Comparison of ENCODE assay signal across 20 cellular contexts in genomic region chr1:90945287-90945686, GRCh38.
A peak's percentile ranks its signal among the peaks of the same experiment; 100 is the strongest.
DNase-seq lines count a peak whose midpoint lies in the region; ATAC-seq, FAIRE-seq and TF ChIP-seq lines count a peak whose summit lies in the region.
"Had no signal": no experiment of that assay in that cellular context is flagged by ENCODE, and none has a peak within 500 bp of the region (broad histone marks: within the 10 kb centered on the region; RNA-seq: fewer than 3 reads in every experiment).

No MANE protein-coding gene starts in this region.

- no peak overlapping the region for H3K4me2 ChIP-seq in neural cell (ENCODE audit: low read length)
- H3K4me2 ChIP-seq: BLaER1 had no signal

- TF ChIP-seq CTCF in neural cell (IDR thresholded peaks at IDR 0.05; ENCODE audit: poor library complexity, severe bottlenecking) (no peak), spleen (IDR thresholded peaks at IDR 0.05 in 8 of 11, conservative IDR thresholded peaks at IDR 0.05 in 3 of 11) (no peak)

- no peak overlapping the region for H3K9ac ChIP-seq in neural cell (ENCODE audit: low read length)
- H3K9ac ChIP-seq: BLaER1 had no signal

- peaks cover 0 to 40% (median 9%) of the 10 kb centered on the region in 6 donors for H3K4me1 ChIP-seq in spleen
- H3K4me1 ChIP-seq: BE2C, BLaER1 had no signal

- peaks cover 0 to 8% (median 0%) of the 10 kb centered on the region in 9 donors for H3K9me3 Mint-ChIP-seq in naive thymus-derived CD8-positive, alpha-beta T cell
- H3K9me3 Mint-ChIP-seq: CD14-positive monocyte; CD4-positive, alpha-beta memory T cell; CD4-positive, CD25-positive, alpha-beta regulatory T cell; CD8-positive, alpha-beta memory T cell had no signal

- peak; percentile 60 for TF ChIP-seq EP300 in neural cell (conservative IDR thresholded peaks at IDR 0.05; ENCODE audit: poor library complexity, severe bottlenecking)

- H3K27ac ChIP-seq in neural cell (ENCODE audit: low read length) (no peak overlapping the region), spleen (no peak overlapping the region)
- H3K27ac ChIP-seq: BLaER1 had no signal

- H3K4me3 ChIP-seq in neural cell (ENCODE audit: low read length) (no peak overlapping the region), spleen (no peak overlapping the region)
- H3K4me3 ChIP-seq: BLaER1, GM12878 had no signal

- H3F3A ChIP-seq in neural cell (ENCODE audit: insufficient read depth, low read length, poor library complexity, severe bottlenecking): peaks cover 3% of the 10 kb centered on the region

- H3K27me3 Mint-ChIP-seq in naive thymus-derived CD8-positive, alpha-beta T cell: no peaks in the 10 kb centered on the region
- H3K27me3 Mint-ChIP-seq: CD4-positive, alpha-beta memory T cell; CD4-positive, CD25-positive, alpha-beta regulatory T cell; CD8-positive, alpha-beta memory T cell had no signal

- no peak for ATAC-seq in naive thymus-derived CD8-positive, alpha-beta T cell
- ATAC-seq: GM12878 had no signal

- no peak overlapping the region for H3K27ac Mint-ChIP-seq in naive thymus-derived CD8-positive, alpha-beta T cell
- H3K27ac Mint-ChIP-seq: CD14-positive monocyte; CD4-positive, CD25-positive, alpha-beta regulatory T cell; CD8-positive, alpha-beta memory T cell had no signal

- H3K36me3 ChIP-seq in neural cell (ENCODE audit: insufficient read depth, low read length): no peaks in the 10 kb centered on the region
- peaks cover 0 to 26% (median 7%) of the 10 kb centered on the region in 6 donors for H3K36me3 ChIP-seq in spleen
- H3K36me3 ChIP-seq: BE2C had no signal

- intact Hi-C loops in spleen (cut with DNase I; ENCODE audit: low total_unique reads): no loop called here

- H4K20me1 ChIP-seq in neural cell (ENCODE audit: insufficient read depth): no peaks in the 10 kb centered on the region

- no peaks in the 10 kb centered on the region for H3K9me2 ChIP-seq in neural cell (ENCODE audit: insufficient read depth, low read length)

- H2AFZ ChIP-seq in neural cell (ENCODE audit: low read depth, low read length): no peak overlapping the region

- H3K36me3 Mint-ChIP-seq in naive thymus-derived CD8-positive, alpha-beta T cell: peaks cover 8 to 27% (median 23%) of the 10 kb centered on the region in 3 donors

- peaks cover 9 to 48% (median 25%) of the 10 kb centered on the region in 4 donors for H3K4me1 Mint-ChIP-seq in naive thymus-derived CD8-positive, alpha-beta T cell
- H3K4me1 Mint-ChIP-seq: CD14-positive monocyte had no signal

- TF ChIP-seq POLR2A in spleen (IDR thresholded peaks at IDR 0.05): no peak

- H3K9me3 ChIP-seq in neural cell (ENCODE audit: low read length) (no peaks in the 10 kb centered on the region), spleen (no peaks in the 10 kb centered on the region)
- H3K9me3 ChIP-seq: BE2C, BLaER1 had no signal

- FAIRE-seq in G401.6 (lab: Jason Lieb, UNC) (peak; percentile 30), colon (lab: Jason Lieb, UNC) (peak; percentile 43)
- FAIRE-seq: GM12892, GM18507 had no signal

- POLR2A ChIA-PET in naive thymus-derived CD8-positive, alpha-beta T cell (lab: Charles Lee): no interaction called here

- DNase-seq in effector CD8-positive, alpha-beta T cell (lab: John Stamatoyannopoulos, UW): no peak
- DNase-seq in spleen: no peak
- DNase-seq in naive thymus-derived CD8-positive, alpha-beta T cell: no peak
- DNase-seq: 8988T; ACHN; BE2C; CD4-positive, alpha-beta memory T cell; CD4-positive, CD25-positive, alpha-beta regulatory T cell; CD8-positive, alpha-beta memory T cell; COR-L47; DMS79 treated with DMSO at 0.1 percent for 48 hours; GDM1 had no signal

- peaks cover 49% of the 10 kb centered on the region for H3K79me2 ChIP-seq in neural cell (replicated peaks; ENCODE audit: insufficient read depth, low read length)

- H3K27me3 ChIP-seq in neural cell (ENCODE audit: insufficient read depth, low read depth, low read length) (no peaks in the 10 kb centered on the region), spleen (replicated peaks in 1 of 7) (no peaks in the 10 kb centered on the region)
- H3K27me3 ChIP-seq: BE2C, BLaER1 had no signal

- H3K4me3 Mint-ChIP-seq in naive thymus-derived CD8-positive, alpha-beta T cell: no peak overlapping the region
- H3K4me3 Mint-ChIP-seq: CD14-positive monocyte; CD4-positive, alpha-beta memory T cell; CD4-positive, CD25-positive, alpha-beta regulatory T cell; CD8-positive, alpha-beta memory T cell had no signal

- TF ChIP-seq RAD21 in neural cell (conservative IDR thresholded peaks at IDR 0.05): no peak

TF ChIP-seq in neural cell, 6 proteins besides CTCF, POLR2A, EP300 and RAD21:
- TF ChIP-seq POLR2AphosphoS5 (IDR thresholded peaks at IDR 0.05): no peak
- TF ChIP-seq REST (IDR thresholded peaks at IDR 0.05; ENCODE audit: borderline replicate concordance): no peak
- TF ChIP-seq MXI1 (conservative IDR thresholded peaks at IDR 0.05; ENCODE audit: poor library complexity, severe bottlenecking): no peak
- no peak for TF ChIP-seq SMC3 (conservative IDR thresholded peaks at IDR 0.05; ENCODE audit: poor library complexity)
- TF ChIP-seq TAF1 (IDR thresholded peaks at IDR 0.05; ENCODE audit: low read depth): no peak
- TF ChIP-seq EZH2 (IDR thresholded peaks at IDR 0.05; ENCODE audit: borderline replicate concordance, insufficient read depth, low read length, poor library complexity, severe bottlenecking): no peak
